ENCODE assay signal across 1 cellular context in genomic region chr7:50264908-50265307, GRCh38.
A peak's percentile ranks its signal among the peaks of the same experiment; 100 is the strongest.
TF ChIP-seq lines count a peak whose summit lies in the region.

No MANE protein-coding gene starts in this region.

TF ChIP-seq in GM12878, 131 proteins besides CTCF, POLR2A, EP300 and RAD21 (continued from another document):
- no peak for TF ChIP-seq ZBTB40 (IDR thresholded peaks at IDR 0.05; ENCODE audit: borderline replicate concordance)
- TF ChIP-seq ASH2L (IDR thresholded peaks at IDR 0.05; ENCODE audit: borderline replicate concordance, low read depth): no peak
- TF ChIP-seq NRF1 (conservative IDR thresholded peaks at IDR 0.05; ENCODE audit: low read depth, low read length): no peak
- TF ChIP-seq GATAD2B (conservative IDR thresholded peaks at IDR 0.05; ENCODE audit: low read depth): no peak
- TF ChIP-seq SUZ12 (IDR thresholded peaks at IDR 0.05; ENCODE audit: unreplicated experiment): no peak
- TF ChIP-seq NFIC (IDR thresholded peaks at IDR 0.05; ENCODE audit: low read depth, low read length): peak; percentile 92
- no peak for TF ChIP-seq KAT2A (conservative IDR thresholded peaks at IDR 0.05; ENCODE audit: control insufficient read depth, low read depth, low read length)
- TF ChIP-seq TBL1XR1 (IDR thresholded peaks at IDR 0.05; ENCODE audit: low read depth, low read length): no peak
- peak; percentile 53; the same call in 1 of the 2 replicates for TF ChIP-seq TCF7 (IDR thresholded peaks at IDR 0.05; ENCODE audit: borderline replicate concordance)
- no peak for TF ChIP-seq CEBPZ (IDR thresholded peaks at IDR 0.05; ENCODE audit: low read depth, low read length)
- no peak for TF ChIP-seq FOXK2 (IDR thresholded peaks at IDR 0.05)
- no peak for TF ChIP-seq MYB (IDR thresholded peaks at IDR 0.05; ENCODE audit: borderline replicate concordance, low read depth, low read length)
- TF ChIP-seq TCF12 (IDR thresholded peaks at IDR 0.05; ENCODE audit: low read depth, low read length): no peak
- peak; percentile 7; the same call in 1 of the 2 replicates for TF ChIP-seq PAX5 (IDR thresholded peaks at IDR 0.05; ENCODE audit: borderline replicate concordance, low read depth, low read length)
- TF ChIP-seq SMAD1 (IDR thresholded peaks at IDR 0.05; ENCODE audit: low read depth, partially characterized antibody): no peak
- TF ChIP-seq BRCA1 (IDR thresholded peaks at IDR 0.05; ENCODE audit: low read depth, low read length): no peak
- no peak for TF ChIP-seq ZZZ3 (IDR thresholded peaks at IDR 0.05; ENCODE audit: control insufficient read depth, insufficient read length, low read depth)
- no peak for TF ChIP-seq LARP7 (IDR thresholded peaks at IDR 0.05)
- TF ChIP-seq MLLT1 (IDR thresholded peaks at IDR 0.05): no peak
- no peak for TF ChIP-seq USF1 (IDR thresholded peaks at IDR 0.05; ENCODE audit: borderline replicate concordance, extremely low read length, insufficient read depth, low read depth, low read length)
- TF ChIP-seq ZBTB4 (CRISPR knock-in tag; IDR thresholded peaks at IDR 0.05): no peak
- peak; percentile 89 to 91 for TF ChIP-seq IKZF2 (IDR thresholded peaks at IDR 0.05)
- peak; percentile 66 for TF ChIP-seq DPF2 (IDR thresholded peaks at IDR 0.05)
- TF ChIP-seq ZBED1 (IDR thresholded peaks at IDR 0.05; ENCODE audit: borderline replicate concordance): no peak; the same call in 1 of the 2 replicates
- TF ChIP-seq BCL3 (IDR thresholded peaks at IDR 0.05; ENCODE audit: borderline replicate concordance, insufficient read depth, low read depth, low read length, poor library complexity, severe bottlenecking): no peak
- no peak for TF ChIP-seq EZH2 (IDR thresholded peaks at IDR 0.05; ENCODE audit: borderline replicate concordance, control insufficient read depth, low read depth, low read length)
- TF ChIP-seq BMI1 (IDR thresholded peaks at IDR 0.05; ENCODE audit: borderline replicate concordance): no peak
- no peak for TF ChIP-seq IRF5 (IDR thresholded peaks at IDR 0.05; ENCODE audit: borderline replicate concordance)
- TF ChIP-seq POU2F2 (IDR thresholded peaks at IDR 0.05; ENCODE audit: borderline replicate concordance, low read depth, low read length): no peak
- TF ChIP-seq NBN (IDR thresholded peaks at IDR 0.05): 0 out of 2 replicates have a peak, but pooled peaks have one; percentile 22
- TF ChIP-seq MEF2A (IDR thresholded peaks at IDR 0.05; ENCODE audit: insufficient read depth, low read depth, low read length): 0 out of 2 replicates have a peak, but pooled peaks have one; percentile 12
- TF ChIP-seq E4F1 (IDR thresholded peaks at IDR 0.05; ENCODE audit: borderline replicate concordance, partially characterized antibody): no peak
- TF ChIP-seq HDAC6 (IDR thresholded peaks at IDR 0.05; ENCODE audit: unreplicated experiment): no peak
- TF ChIP-seq NR2C1 (IDR thresholded peaks at IDR 0.05): no peak
- TF ChIP-seq HDAC2 (IDR thresholded peaks at IDR 0.05): no peak
- TF ChIP-seq PBX3 (IDR thresholded peaks at IDR 0.05; ENCODE audit: insufficient replicate concordance, low read depth, low read length): no peak
